In the genomic region with DNA sequence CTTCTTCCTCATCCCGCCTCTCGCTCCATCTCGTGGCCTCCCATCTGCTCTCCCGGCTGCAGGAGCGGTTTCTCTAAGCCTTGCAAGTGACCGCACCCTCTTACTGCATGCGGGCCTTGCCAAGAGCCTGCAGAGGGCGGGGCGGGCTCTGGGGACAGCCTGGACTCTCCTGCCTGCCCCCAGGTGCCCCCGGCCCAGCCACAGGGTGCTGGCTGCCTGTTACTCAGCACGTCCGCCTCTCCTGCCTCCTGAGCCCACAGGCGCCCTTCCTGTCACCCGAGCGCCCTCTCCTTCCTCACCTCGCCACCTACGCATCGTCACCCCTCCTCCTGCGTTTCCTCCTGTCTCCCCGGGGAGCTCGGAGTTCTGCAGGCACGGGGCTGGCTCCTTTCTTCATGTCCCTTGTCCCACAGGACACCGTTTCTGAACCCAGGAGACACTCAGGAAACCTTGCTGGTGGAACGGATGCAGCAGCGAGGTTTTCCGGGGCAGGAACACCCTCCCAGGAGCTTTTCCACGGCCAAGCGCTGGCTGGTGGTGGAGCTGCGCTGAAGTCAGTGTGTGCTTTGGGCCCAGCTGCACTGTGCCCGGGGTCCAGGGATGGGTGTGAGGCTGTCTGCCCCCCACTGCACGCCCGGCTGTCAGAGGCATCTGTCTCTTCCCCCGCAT, we compare ENCODE assay signal across 8 cellular contexts. TPM values are rescaled to one million over a fixed set of nuclear protein-coding genes. Genes with fewer than 3 reads are reported as not detected.
DNase-seq lines count a peak whose midpoint lies in the region; ATAC-seq and TF ChIP-seq lines count a peak whose summit lies in the region.

No MANE protein-coding gene starts in this region.

- H3K27ac Mint-ChIP-seq in activated naive CD4-positive, alpha-beta T cell treated with anti-CD3 and anti-CD28 coated beads, Interleukin-2, amount 50 U/mL, for 72 hours = peak overlapping the region; percentile 92 to 97

- no peak for TF ChIP-seq CTCF in lung (IDR thresholded peaks at IDR 0.05; ENCODE audit: control extremely low read depth, extremely low read depth)

- 9 to 23% methylated on average over 30 to 33 of the region's 33 CpGs for WGBS in lung, 2 donors

- peaks cover 0 to 3% of the 10 kb centered on the region in 2 donors for H3K9me3 ChIP-seq in lung (ENCODE audit: control insufficient read depth in 2 of 2, insufficient read depth in 1 of 2, low read length in 1 of 2)

- peaks cover 0 to 3% of the 10 kb centered on the region in 2 donors for H3K36me3 ChIP-seq in lung (ENCODE audit: control insufficient read depth in 2 of 2, insufficient read depth in 2 of 2, low read length in 2 of 2)

- DNase-seq in SW480 (ENCODE audit: low spot score) (peak; percentile 46), lung (ENCODE audit: low spot score) (peak; percentile 60), hepatic stellate cell (ENCODE audit: low spot score) (no peak), NCI-H2196 (lab: John Stamatoyannopoulos, UW; ENCODE audit: unreplicated experiment) (no peak)
- DNase-seq in activated naive CD4-positive, alpha-beta T cell treated with anti-CD3 and anti-CD28 coated beads, Interleukin-2, amount 50 U/mL, for 72 hours (ENCODE audit: low spot score in 2 of 2) = peak; percentile 73 to 87
- DNase-seq in stimulated activated CD8-positive, alpha-beta memory T cell treated with anti-CD3 and anti-CD28 coated beads, Interleukin-4, amount 100 ng/mL, for 48 hours = peak; percentile 85

- H3K4me3 ChIP-seq in lung = no peak overlapping the region

- H3K4me1 ChIP-seq in lung (ENCODE audit: control insufficient read depth in 2 of 2, insufficient read depth in 2 of 2, low read length in 2 of 2) = peaks cover 7 to 50% of the 10 kb centered on the region in 2 donors

- ATAC-seq in GM18867 (IDR thresholded peaks at IDR 0.05; ENCODE audit: unreplicated experiment) (peak; percentile 46), HG02981 (IDR thresholded peaks at IDR 0.05; ENCODE audit: unreplicated experiment) (peak; percentile 53), lung (ENCODE audit: insufficient read depth, low FRiP score) (peak; percentile 64)
- peak; percentile 64 to 77 for ATAC-seq in activated naive CD4-positive, alpha-beta T cell treated with anti-CD3 and anti-CD28 coated beads, Interleukin-2, amount 50 U/mL, for 72 hours

- H3K27ac ChIP-seq in lung (ENCODE audit: low read depth in 1 of 2, low read length in 1 of 2) = peak overlapping the region; percentile 46 to 76

- no peaks in the 10 kb centered on the region for H3K27me3 ChIP-seq in lung (ENCODE audit: control insufficient read depth, insufficient read depth)

- peaks cover 5 to 50% of the 10 kb centered on the region in 2 donors for H3K36me3 Mint-ChIP-seq in activated naive CD4-positive, alpha-beta T cell treated with anti-CD3 and anti-CD28 coated beads, Interleukin-2, amount 50 U/mL, for 72 hours

- H3K9me3 Mint-ChIP-seq in activated naive CD4-positive, alpha-beta T cell treated with anti-CD3 and anti-CD28 coated beads, Interleukin-2, amount 50 U/mL, for 72 hours = no peaks in the 10 kb centered on the region

RNA-seq across cellular contexts. Expression of a gene that starts 28.5 kb away (rescaled TPM):
- 10 to 100 TPM; 46.0 to 96.5 TPM for total RNA-seq in activated naive CD4-positive, alpha-beta T cell treated with anti-CD3 and anti-CD28 coated beads, Interleukin-2, amount 50 U/mL, for 72 hours
- 100 to 1,000 TPM; 122 to 143 TPM for total RNA-seq in lung
- polyA plus RNA-seq in lung = 100 to 1,000 TPM; 129 to 147 TPM

Comparison
In these comparisons a context has a peak if more than half of its experiments do, and no peak if none do; other contexts are left out.
1. DNase-seq: peak in SW480 (single experiment), activated naive CD4-positive, alpha-beta T cell treated with anti-CD3 and anti-CD28 coated beads, Interleukin-2, amount 50 U/mL, for 72 hours (2 of 2), lung (single experiment) and stimulated activated CD8-positive, alpha-beta memory T cell treated with anti-CD3 and anti-CD28 coated beads, Interleukin-4, amount 100 ng/mL, for 48 hours (single experiment); none in hepatic stellate cell (single experiment) and NCI-H2196 (single experiment).
2. Peak in every context shown above with its lines, with median percentiles within 50 percentile points of each other: ATAC-seq.